15 cellular contexts compared by ENCODE assay signal in genomic region chr5:89041249-89041808, GRCh38.
DNase-seq lines count a peak whose midpoint lies in the region; ATAC-seq and TF ChIP-seq lines count a peak whose summit lies in the region.
"Had no signal": no experiment of that assay in that cellular context is flagged by ENCODE, and none has a peak within 500 bp of the region (broad histone marks: within the 10 kb centered on the region; RNA-seq: fewer than 3 reads in every experiment).

No MANE protein-coding gene starts in this region.

- ATAC-seq in left ventricle myocardium superior (peak; percentile 32), right cardiac atrium (no peak), HG03045 (IDR thresholded peaks at IDR 0.05; ENCODE audit: unreplicated experiment) (no peak)
- ATAC-seq: CD8-positive, alpha-beta T cell had no signal

- intact Hi-C loops in left ventricle myocardium superior (cut with micrococcal nuclease) (no loop called here), right cardiac atrium (cut with DNase I) (no loop called here)

- no peak overlapping the region for H3K27ac ChIP-seq in right cardiac atrium (ENCODE audit: low read length)
- H3K27ac ChIP-seq in mesodermal cell (ENCODE audit: low read depth, low read length, severe bottlenecking) = peak overlapping the region; percentile 70
- no peak overlapping the region for H3K27ac ChIP-seq in MM.1S (ENCODE audit: low read length)

- WGBS in right cardiac atrium = 50% methylated on average over 3 of the region's 3 CpGs
- WGBS in mesodermal cell (ENCODE audit: insufficient coverage in 2 of 2), 2 experiments = 93 to 100% methylated on average over 1 to 2 of the region's 3 CpGs

- H3K4me2 ChIP-seq in MM.1S (ENCODE audit: low read depth, low read length) = no peak overlapping the region

- no peak overlapping the region for H3K9ac ChIP-seq in MM.1S (ENCODE audit: low read length)

- H3K79me2 ChIP-seq in MM.1S (ENCODE audit: low read length) = no peaks in the 10 kb centered on the region

- H3K4me1 ChIP-seq in right cardiac atrium (ENCODE audit: control insufficient read depth, insufficient read depth, low read length) = peaks cover 7% of the 10 kb centered on the region
- peaks cover 61% of the 10 kb centered on the region for H3K4me1 ChIP-seq in mesodermal cell (ENCODE audit: control insufficient read depth, insufficient read depth, low read length, poor library complexity, severe bottlenecking)
- no peaks in the 10 kb centered on the region for H3K4me1 ChIP-seq in MM.1S (ENCODE audit: low read length)

- H3K9me2 ChIP-seq in MM.1S (replicated peaks; ENCODE audit: insufficient read depth, low read length) = no peaks in the 10 kb centered on the region

- TF ChIP-seq CTCF in MM.1S (IDR thresholded peaks at IDR 0.05; ENCODE audit: low read length) = no peak

- H3K27me3 ChIP-seq in right cardiac atrium (ENCODE audit: control insufficient read depth, insufficient read depth) (no peaks in the 10 kb centered on the region), MM.1S (replicated peaks; ENCODE audit: insufficient read depth, low read length) (no peaks in the 10 kb centered on the region)

- no peak overlapping the region for H2AFZ ChIP-seq in MM.1S (ENCODE audit: low read length)

- H3F3A ChIP-seq in MM.1S (ENCODE audit: insufficient read depth, low read length) = no peaks in the 10 kb centered on the region

- DNase-seq in left ventricle myocardium superior (no peak), right cardiac atrium (no peak), UCSD-AML1 (lab: John Stamatoyannopoulos, UW; ENCODE audit: unreplicated experiment) (peak; percentile 4), MM.1S (no peak), NCI-H446 treated with DMSO at 0.1 percent for 48 hours (lab: John Stamatoyannopoulos, UW) (no peak)
- DNase-seq: ACHN; CD8-positive, alpha-beta T cell; COR-L47; DMS153; DND-41; GDM1; GOT3; H9 had no signal

- H3K9me3 ChIP-seq in right cardiac atrium (ENCODE audit: control insufficient read depth, low read length) (no peaks in the 10 kb centered on the region), mesodermal cell (ENCODE audit: control insufficient read depth, low read length) (no peaks in the 10 kb centered on the region), MM.1S (replicated peaks; ENCODE audit: insufficient read depth, low read length) (no peaks in the 10 kb centered on the region)

- no peaks in the 10 kb centered on the region for H3K36me3 ChIP-seq in mesodermal cell (ENCODE audit: control insufficient read depth, insufficient read depth, low read length)
- no peaks in the 10 kb centered on the region for H3K36me3 ChIP-seq in MM.1S (replicated peaks; ENCODE audit: insufficient read depth, low read length)

- H3K4me3 ChIP-seq in right cardiac atrium (ENCODE audit: low read length) (no peak overlapping the region), mesodermal cell (ENCODE audit: extremely low read depth, insufficient read depth, low read length, poor library complexity, severe bottlenecking) (no peak overlapping the region), MM.1S (ENCODE audit: low read length) (no peak overlapping the region)

- no peaks in the 10 kb centered on the region for H4K20me1 ChIP-seq in MM.1S (ENCODE audit: insufficient read depth, low read length)
